In genomic region chr7:158133057-158133456, GRCh38 we compare ENCODE assay signal across 29 cellular contexts.
"Had no signal": no experiment of that assay in that cellular context is flagged by ENCODE, and none has a peak within 500 bp of the region (broad histone marks: within the 10 kb centered on the region; RNA-seq: fewer than 3 reads in every experiment).

No MANE protein-coding gene starts in this region.

- H3K36me3 Mint-ChIP-seq: naive B cell; naive thymus-derived CD8-positive, alpha-beta T cell; natural killer cell treated with Interleukin-12 subunit alpha and Interleukin-12 subunit beta and Interleukin-15 and Interleukin-18, amount 100 ng/mL, for 72 hours; stimulated activated effector memory CD8-positive, alpha-beta T cell treated with anti-CD3 and anti-CD28 coated beads, Interleukin-12 subunit alpha, Interleukin-12 subunit beta, amount 100 ng/mL, for 72 hours; stimulated activated naive B cell treated with anti-CD40 and anti-IgM and Interleukin-4, amounts not matched to agents 10 μg/mL and 1 μg/mL and 100 μg/mL, for 72 hours had no signal

- H2AFZ ChIP-seq: parathyroid adenoma had no signal

- H3K4me3 ChIP-seq: ovary, psoas muscle, right lobe of liver, skin epidermis, smooth muscle cell, thoracic aorta, thyroid gland, tibial nerve, upper lobe of right lung, uterus had no signal

- H3K36me3 ChIP-seq: ovary, right lobe of liver, thoracic aorta, thyroid gland, tibial nerve, upper lobe of right lung, uterus had no signal

- H3K9me3 ChIP-seq: ovary, psoas muscle, right lobe of liver, thoracic aorta, thyroid gland, upper lobe of right lung, uterus had no signal

- H3K27ac ChIP-seq: ovary, parathyroid adenoma, psoas muscle, right lobe of liver, skin epidermis, thoracic aorta, thyroid gland, tibial nerve, upper lobe of right lung, uterus had no signal

- H3K79me2 ChIP-seq: parathyroid adenoma had no signal

- H3K4me2 ChIP-seq: smooth muscle cell had no signal

- DNase-seq: naive B cell; naive thymus-derived CD8-positive, alpha-beta T cell; nephron progenitor cell; occipital lobe; ovary; right cardiac atrium; right lobe of liver; stimulated activated CD4-positive, alpha-beta T cell treated with anti-CD3 and anti-CD28 coated beads, Interleukin-15, amount 100 ng/mL, for 24 hours; stimulated activated CD4-positive, alpha-beta T cell treated with anti-CD3 and anti-CD28 coated beads, Interleukin-2, amount 100 ng/mL, for 24 hours; stimulated activated CD4-positive, alpha-beta T cell treated with anti-CD3 and anti-CD28 coated beads, Interleukin-2, amount 100 ng/mL, for 48 hours; stimulated activated CD4-positive, alpha-beta T cell treated with anti-CD3 and anti-CD28 coated beads, Interleukin-4, amount 100 ng/mL, for 24 hours; stimulated activated naive B cell treated with anti-CD40 and anti-IgM and Interleukin-4, amounts not matched to agents 10 μg/mL and 1 μg/mL and 100 μg/mL, for 72 hours; stimulated activated naive CD4-positive, alpha-beta T cell treated with Interleukin-2 at 50 U/mL for 16 hours; substantia nigra; thyroid gland; trophoblast cell; upper lobe of right lung; uterus had no signal

- H3K27me3 Mint-ChIP-seq: naive B cell; natural killer cell treated with Interleukin-12 subunit alpha and Interleukin-12 subunit beta and Interleukin-15 and Interleukin-18, amount 100 ng/mL, for 72 hours; progenitor cell of endocrine pancreas; stimulated activated naive B cell treated with anti-CD40 and anti-IgM and Interleukin-4, amounts not matched to agents 10 μg/mL and 1 μg/mL and 100 μg/mL, for 72 hours; stimulated activated naive CD8-positive, alpha-beta T cell treated with anti-CD3 and anti-CD28 coated beads, Interleukin-15, Interleukin-2, amounts not matched to agents 100 ng/mL and 50 ng/mL, for 24 hours had no signal

- H3K4me1 ChIP-seq: parathyroid adenoma, psoas muscle, right lobe of liver, thyroid gland, tibial nerve, upper lobe of right lung, uterus had no signal

- H3K4me1 Mint-ChIP-seq: naive B cell; naive thymus-derived CD8-positive, alpha-beta T cell; nephron progenitor cell; neural crest cell; stimulated activated effector memory CD8-positive, alpha-beta T cell treated with anti-CD3 and anti-CD28 coated beads, Interleukin-12 subunit alpha, Interleukin-12 subunit beta, amount 100 ng/mL, for 72 hours; stimulated activated naive B cell treated with anti-CD40 and anti-IgM and Interleukin-4, amounts not matched to agents 10 μg/mL and 1 μg/mL and 100 μg/mL, for 72 hours had no signal

- ATAC-seq: naive thymus-derived CD8-positive, alpha-beta T cell; psoas muscle; right cardiac atrium; right lobe of liver; stimulated activated effector memory CD8-positive, alpha-beta T cell treated with anti-CD3 and anti-CD28 coated beads, Interleukin-12 subunit alpha, Interleukin-12 subunit beta, amount 100 ng/mL, for 72 hours; stimulated activated naive B cell treated with anti-CD40 and anti-IgM and Interleukin-4, amounts not matched to agents 10 μg/mL and 1 μg/mL and 100 μg/mL, for 72 hours; upper lobe of right lung had no signal

- H3K27ac Mint-ChIP-seq: naive B cell; naive thymus-derived CD8-positive, alpha-beta T cell; natural killer cell treated with Interleukin-12 subunit alpha and Interleukin-12 subunit beta and Interleukin-15 and Interleukin-18, amount 100 ng/mL, for 72 hours; nephron progenitor cell; progenitor cell of endocrine pancreas; stimulated activated effector memory CD8-positive, alpha-beta T cell treated with anti-CD3 and anti-CD28 coated beads, Interleukin-12 subunit alpha, Interleukin-12 subunit beta, amount 100 ng/mL, for 72 hours; stimulated activated naive B cell treated with anti-CD40 and anti-IgM and Interleukin-4, amounts not matched to agents 10 μg/mL and 1 μg/mL and 100 μg/mL, for 72 hours; stimulated activated naive CD8-positive, alpha-beta T cell treated with anti-CD3 and anti-CD28 coated beads, Interleukin-15, Interleukin-2, amounts not matched to agents 100 ng/mL and 50 ng/mL, for 24 hours had no signal

- H3K4me3 Mint-ChIP-seq: naive B cell; naive thymus-derived CD8-positive, alpha-beta T cell; natural killer cell treated with Interleukin-12 subunit alpha and Interleukin-12 subunit beta and Interleukin-15 and Interleukin-18, amount 100 ng/mL, for 72 hours; nephron progenitor cell; neural crest cell; stimulated activated effector memory CD8-positive, alpha-beta T cell treated with anti-CD3 and anti-CD28 coated beads, Interleukin-12 subunit alpha, Interleukin-12 subunit beta, amount 100 ng/mL, for 72 hours; stimulated activated naive B cell treated with anti-CD40 and anti-IgM and Interleukin-4, amounts not matched to agents 10 μg/mL and 1 μg/mL and 100 μg/mL, for 72 hours; stimulated activated naive CD8-positive, alpha-beta T cell treated with anti-CD3 and anti-CD28 coated beads, Interleukin-15, Interleukin-2, amounts not matched to agents 100 ng/mL and 50 ng/mL, for 24 hours had no signal

- H3K9ac ChIP-seq: parathyroid adenoma had no signal

- H3K27me3 ChIP-seq: ovary, right lobe of liver, thyroid gland, tibial nerve, upper lobe of right lung, uterus had no signal
